Comparison of ENCODE assay signal across 1 cellular context in genomic region chr1:182387566-182387965, GRCh38.
TF ChIP-seq lines count a peak whose summit lies in the region.

No MANE protein-coding gene starts in this region.

TF ChIP-seq in K562, 482 proteins besides CTCF, POLR2A, EP300 and RAD21 (continued from another document):
- TF ChIP-seq AFF4 (CRISPR knock-in tag; IDR thresholded peaks at IDR 0.05) (0 out of 2 replicates have a peak, but pooled peaks have one; percentile 42), SP1 (CRISPR knock-in tag; IDR thresholded peaks at IDR 0.05) (0 out of 2 replicates have a peak, but pooled peaks have one; percentile 11), ZNF134 (CRISPR knock-in tag; conservative IDR thresholded peaks at IDR 0.05) (no peak), ZNF316 (IDR thresholded peaks at IDR 0.05) (no peak), TFAP4 (CRISPR knock-in tag; IDR thresholded peaks at IDR 0.05; ENCODE audit: borderline replicate concordance) (no peak), FOS (IDR thresholded peaks at IDR 0.05; ENCODE audit: extremely low read depth, insufficient read length) (no peak), NFRKB (IDR thresholded peaks at IDR 0.05; ENCODE audit: low read depth) (no peak), TGIF2 (CRISPR knock-in tag; IDR thresholded peaks at IDR 0.05) (no peak), RBM15 (IDR thresholded peaks at IDR 0.05; ENCODE audit: insufficient read depth, low read length) (no peak), ZBTB26 (CRISPR knock-in tag; IDR thresholded peaks at IDR 0.05) (no peak), CREB5 (CRISPR knock-in tag; IDR thresholded peaks at IDR 0.05) (no peak), ZNF76 (CRISPR knock-in tag; IDR thresholded peaks at IDR 0.05; ENCODE audit: borderline replicate concordance) (no peak)
